Comparison of ENCODE assay signal across 8 cellular contexts in genomic region chr13:96091164-96091931, GRCh38. TPM values are rescaled to one million over a fixed set of nuclear protein-coding genes. Genes with fewer than 3 reads are reported as not detected.
DNase-seq lines count a peak whose midpoint lies in the region; ATAC-seq and TF ChIP-seq lines count a peak whose summit lies in the region.

No MANE protein-coding gene starts in this region.

- peaks cover 7% of the 10 kb centered on the region for H3K27me3 ChIP-seq in GM06990 (replicated peaks; ENCODE audit: control insufficient read depth, insufficient read depth, low read length)

- no peak for ATAC-seq in natural killer cell

- no peak for TF ChIP-seq CTCF in GM06990 (IDR thresholded peaks at IDR 0.05; ENCODE audit: insufficient read depth, low read length, poor library complexity, severe bottlenecking)
- no peak for TF ChIP-seq CTCF in progenitor cell of endocrine pancreas (IDR thresholded peaks at IDR 0.05; ENCODE audit: unreplicated experiment)
- TF ChIP-seq CTCF in natural killer cell (IDR thresholded peaks at IDR 0.05) = no peak

- H3K36me3 Mint-ChIP-seq in progenitor cell of endocrine pancreas (ENCODE audit: insufficient read depth) (no peaks in the 10 kb centered on the region), natural killer cell (peaks cover 14% of the 10 kb centered on the region)

- intact Hi-C loops in natural killer cell (cut with micrococcal nuclease) = no loop called here

- no peaks in the 10 kb centered on the region for H3K36me3 ChIP-seq in GM06990 (ENCODE audit: control insufficient read depth, insufficient read depth, low read length)

- peaks cover 3% of the 10 kb centered on the region for H3K4me1 Mint-ChIP-seq in progenitor cell of endocrine pancreas (ENCODE audit: low read depth)
- H3K4me1 Mint-ChIP-seq in natural killer cell = no peaks in the 10 kb centered on the region

- H3K4me3 Mint-ChIP-seq in progenitor cell of endocrine pancreas (ENCODE audit: low read depth) (peak overlapping the region; percentile 76), natural killer cell (no peak overlapping the region)

- DNase-seq in GM06990 (ENCODE audit: extremely low read depth, insufficient read length) (peak; percentile 8), NCI-H345 treated with DMSO at 0.1 percent for 48 hours (lab: John Stamatoyannopoulos, UW; ENCODE audit: unreplicated experiment) (peak; percentile 14), glomerular visceral epithelial cell (ENCODE audit: extremely low spot score) (peak; percentile 1), progenitor cell of endocrine pancreas (ENCODE audit: low spot score, unreplicated experiment) (peak; percentile 14), natural killer cell (no peak), HK-2 (ENCODE audit: unreplicated experiment) (no peak), ureter (ENCODE audit: low spot score) (no peak), LoVo (ENCODE audit: low spot score) (no peak)

- H3K27ac Mint-ChIP-seq in progenitor cell of endocrine pancreas (peak overlapping the region; percentile 68), natural killer cell (no peak overlapping the region)

- H3K27me3 Mint-ChIP-seq in progenitor cell of endocrine pancreas (peaks cover 81% of the 10 kb centered on the region), natural killer cell (ENCODE audit: low read depth in 2 of 2) (peaks cover 33 to 53% of the 10 kb centered on the region in 2 donors)

- H3K4me3 ChIP-seq in GM06990 (replicated peaks; ENCODE audit: low read depth, low read length) = 0 out of 2 replicates have a peak overlapping the region, but pooled peaks have one; percentile 6

- H3K9me3 Mint-ChIP-seq in progenitor cell of endocrine pancreas (ENCODE audit: low read depth) (no peaks in the 10 kb centered on the region), natural killer cell (peaks cover 0 to 3% of the 10 kb centered on the region in 2 donors)

RNA-seq across cellular contexts. Expression of gene HS6ST3, which starts 1.4 kb away (rescaled TPM):
- 0.84 and 2.0 TPM in 2 replicates for total RNA-seq in progenitor cell of endocrine pancreas
- not detected for total RNA-seq in natural killer cell
- 4.4 TPM for total RNA-seq in ureter

RNA-seq across cellular contexts. Expression of gene UGGT2, which starts 38.1 kb away (rescaled TPM):
- 45.1 and 49.2 TPM in 2 replicates for total RNA-seq in progenitor cell of endocrine pancreas
- total RNA-seq in natural killer cell = 1 to 10 TPM in 2 of 3 donors, under 1 TPM in 1; 0.63 to 1.4 (median 1.3) TPM
- total RNA-seq in ureter = 79.0 TPM

Comparison
In these comparisons a context has a peak if more than half of its experiments do, and no peak if none do; other contexts are left out.
1. DNase-seq: peak in GM06990 (single experiment), NCI-H345 treated with DMSO at 0.1 percent for 48 hours (single experiment), glomerular visceral epithelial cell (single experiment) and progenitor cell of endocrine pancreas (single experiment); none in natural killer cell (single experiment), HK-2 (single experiment), ureter (single experiment) and LoVo (single experiment).
2. RNA of gene UGGT2, which starts 38.1 kb away (total RNA-seq): 79.0 TPM in ureter (single experiment) and 45.1 to 49.2 TPM in progenitor cell of endocrine pancreas; 0.63 to 1.4 TPM in natural killer cell; every median in the first group is over 10 times any median in the second.